In genomic region chr21:16280731-16281130, GRCh38 we compare ENCODE assay signal across 12 cellular contexts.
DNase-seq lines count a peak whose midpoint lies in the region; ATAC-seq and TF ChIP-seq lines count a peak whose summit lies in the region.
"Had no signal": no experiment of that assay in that cellular context is flagged by ENCODE, and none has a peak within 500 bp of the region (broad histone marks: within the 10 kb centered on the region; RNA-seq: fewer than 3 reads in every experiment).

No MANE protein-coding gene starts in this region.

- peaks cover 19% of the 10 kb centered on the region for H3K4me1 ChIP-seq in hepatocyte (ENCODE audit: insufficient read depth)

- DNase-seq in Ammon's horn (ENCODE audit: low spot score) (peak; percentile 30), astrocyte of the spinal cord (ENCODE audit: low read depth, low spot score) (no peak), hepatocyte (ENCODE audit: low spot score) (no peak), renal cortical epithelial cell (ENCODE audit: low read depth) (peak; percentile 19), NCI-H1694 treated with DMSO at 0.1 percent for 48 hours (lab: John Stamatoyannopoulos, UW) (no peak), left colon (no peak), 8988T (no peak)
- no peak for DNase-seq in stimulated activated CD4-positive, alpha-beta T cell treated with anti-CD3 and anti-CD28 coated beads, Interleukin-2, amount 100 ng/mL, for 48 hours
- DNase-seq: activated CD4-positive, alpha-beta T cell treated with anti-CD3 and anti-CD28 coated beads for 4 hours; activated naive CD4-positive, alpha-beta T cell treated with anti-CD3 and anti-CD28 coated beads, Interleukin-2, amount 10 ng/mL, durations not matched to agents 7 days and 5 days; NCI-H2081 treated with DMSO at 0.1 percent for 48 hours; RPMI8226 had no signal

- H3K27ac ChIP-seq in hepatocyte, result peak overlapping the region; percentile 60

- H3K36me3 ChIP-seq in hepatocyte (replicated peaks; ENCODE audit: insufficient read depth, low read depth), result no peaks in the 10 kb centered on the region

- peak overlapping the region; percentile 67 for H3K4me2 ChIP-seq in hepatocyte

- 63% methylated on average over 2 of the region's 2 CpGs for WGBS in hepatocyte (ENCODE audit: low lambda C conversion rate, missing lambda C conversion rate)

- no peak for ATAC-seq in left colon

- intact Hi-C loops in left colon (cut with DNase I, micrococcal nuclease), result no loop called here

- H4K20me1 ChIP-seq in hepatocyte (ENCODE audit: insufficient read depth, poor library complexity, severe bottlenecking), result no peaks in the 10 kb centered on the region

- in situ Hi-C loops in astrocyte of the spinal cord (cut with HindIII; ENCODE audit: low sequenced_read_pairs), result no loop called here

- no peaks in the 10 kb centered on the region for H3K9me2 ChIP-seq in hepatocyte (replicated peaks; ENCODE audit: insufficient read depth)

- no peaks in the 10 kb centered on the region for H3K27me3 ChIP-seq in hepatocyte

- H3K4me3 ChIP-seq in astrocyte of the spinal cord (ENCODE audit: low read depth, low read length) (peak overlapping the region; percentile 30), hepatocyte (no peak overlapping the region)

- H3K9me3 ChIP-seq in hepatocyte (ENCODE audit: low read depth), result no peaks in the 10 kb centered on the region

- no peak for TF ChIP-seq CTCF in astrocyte of the spinal cord (IDR thresholded peaks at IDR 0.05; ENCODE audit: low read depth, low read length)
- TF ChIP-seq CTCF in hepatocyte (IDR thresholded peaks at IDR 0.05; ENCODE audit: poor library complexity), result no peak

- H3K79me2 ChIP-seq in hepatocyte, result no peaks in the 10 kb centered on the region

- peak overlapping the region; percentile 28 for H2AFZ ChIP-seq in hepatocyte

Comparison
In these comparisons a context has a peak if more than half of its experiments do, and no peak if none do; other contexts are left out.
1. DNase-seq: peak in Ammon's horn (single experiment) and renal cortical epithelial cell (single experiment); none in astrocyte of the spinal cord (single experiment), hepatocyte (single experiment), NCI-H1694 treated with DMSO at 0.1 percent for 48 hours (single experiment), left colon (0 of 2), 8988T (single experiment) and stimulated activated CD4-positive, alpha-beta T cell treated with anti-CD3 and anti-CD28 coated beads, Interleukin-2, amount 100 ng/mL, for 48 hours (0 of 2).